ENCODE assay signal across 8 cellular contexts in genomic region chr14:101791919-101792572, GRCh38. TPM values are rescaled to one million over a fixed set of nuclear protein-coding genes. Genes with fewer than 3 reads are reported as not detected.
A peak's percentile ranks its signal among the peaks of the same experiment; 100 is the strongest.
DNase-seq lines count a peak whose midpoint lies in the region; ATAC-seq and TF ChIP-seq lines count a peak whose summit lies in the region.

No MANE protein-coding gene starts in this region.

- no peak for DNase-seq in activated naive CD4-positive, alpha-beta T cell treated with anti-CD3 and anti-CD28 coated beads for 36 hours
- no peak for DNase-seq in activated naive CD4-positive, alpha-beta T cell treated with anti-CD3 and anti-CD28 coated beads, Interleukin-2, amount 50 U/mL, for 16 hours
- no peak for DNase-seq in T-helper 17 cell
- DNase-seq in foreskin keratinocyte = peak in 1 of 2 donors; percentile 30
- DNase-seq in stimulated activated naive B cell treated with anti-CD40 and anti-IgM and Interleukin-4, amounts not matched to agents 10 μg/mL and 1 μg/mL and 100 μg/mL, for 72 hours = no peak
- DNase-seq in NCI-H1436 (lab: John Stamatoyannopoulos, UW) = no peak
- no peak for DNase-seq in activated CD8-positive, alpha-beta memory T cell treated with anti-CD3 and anti-CD28 coated beads, Interleukin-2, amount 50 U/mL, for 48 hours

- no peaks in the 10 kb centered on the region for H3K27me3 Mint-ChIP-seq in activated naive CD4-positive, alpha-beta T cell treated with anti-CD3 and anti-CD28 coated beads for 36 hours (ENCODE audit: low read depth)
- no peaks in the 10 kb centered on the region for H3K27me3 Mint-ChIP-seq in T-helper 17 cell
- H3K27me3 Mint-ChIP-seq in stimulated activated naive B cell treated with anti-CD40 and anti-IgM and Interleukin-4, amounts not matched to agents 10 μg/mL and 1 μg/mL and 100 μg/mL, for 72 hours = no peaks in the 10 kb centered on the region

- no peaks in the 10 kb centered on the region for H3K4me1 ChIP-seq in foreskin keratinocyte

- H3K27ac Mint-ChIP-seq in activated naive CD4-positive, alpha-beta T cell treated with anti-CD3 and anti-CD28 coated beads for 36 hours = peak overlapping the region; percentile 53
- H3K27ac Mint-ChIP-seq in T-helper 17 cell = peak overlapping the region; percentile 99
- H3K27ac Mint-ChIP-seq in stimulated activated naive B cell treated with anti-CD40 and anti-IgM and Interleukin-4, amounts not matched to agents 10 μg/mL and 1 μg/mL and 100 μg/mL, for 72 hours = peak overlapping the region; percentile 4

- no peak for TF ChIP-seq CTCF in foreskin keratinocyte (conservative IDR thresholded peaks at IDR 0.05)

- CTCF ChIA-PET in activated naive CD4-positive, alpha-beta T cell treated with anti-CD3 and anti-CD28 coated beads for 36 hours (lab: Charles Lee) = interaction anchor here (0.7 to 1.2 kb wide), 4 partner anchors 21 to 85 kb away, joined by 3 to 8 read pairs (median 6); no protein-coding TSS in a partner anchor

- peak overlapping the region; percentile 71 for H3K27ac ChIP-seq in foreskin keratinocyte

- H3K36me3 Mint-ChIP-seq in activated naive CD4-positive, alpha-beta T cell treated with anti-CD3 and anti-CD28 coated beads for 36 hours (ENCODE audit: low read depth) = peaks cover 14% of the 10 kb centered on the region
- H3K36me3 Mint-ChIP-seq in T-helper 17 cell (ENCODE audit: low read depth) = peaks cover 8% of the 10 kb centered on the region
- peaks cover 22 to 24% of the 10 kb centered on the region in 2 donors for H3K36me3 Mint-ChIP-seq in stimulated activated naive B cell treated with anti-CD40 and anti-IgM and Interleukin-4, amounts not matched to agents 10 μg/mL and 1 μg/mL and 100 μg/mL, for 72 hours

- intact Hi-C loops in activated naive CD4-positive, alpha-beta T cell treated with anti-CD3 and anti-CD28 coated beads for 36 hours (cut with micrococcal nuclease) = loop anchor here (1.0 kb wide), 2 partner anchors 17 to 32 kb away; no protein-coding TSS in a partner anchor

- H3K4me1 Mint-ChIP-seq in activated naive CD4-positive, alpha-beta T cell treated with anti-CD3 and anti-CD28 coated beads for 36 hours (ENCODE audit: low read depth) = peaks cover 29% of the 10 kb centered on the region
- peaks cover 27% of the 10 kb centered on the region for H3K4me1 Mint-ChIP-seq in T-helper 17 cell
- peaks cover 15 to 27% of the 10 kb centered on the region in 2 donors for H3K4me1 Mint-ChIP-seq in stimulated activated naive B cell treated with anti-CD40 and anti-IgM and Interleukin-4, amounts not matched to agents 10 μg/mL and 1 μg/mL and 100 μg/mL, for 72 hours

- H3K27me3 ChIP-seq in foreskin keratinocyte = no peaks in the 10 kb centered on the region

- no peak overlapping the region for H3K4me3 Mint-ChIP-seq in activated naive CD4-positive, alpha-beta T cell treated with anti-CD3 and anti-CD28 coated beads for 36 hours
- peak overlapping the region; percentile 86 for H3K4me3 Mint-ChIP-seq in T-helper 17 cell
- peak overlapping the region; percentile 59 to 61 for H3K4me3 Mint-ChIP-seq in stimulated activated naive B cell treated with anti-CD40 and anti-IgM and Interleukin-4, amounts not matched to agents 10 μg/mL and 1 μg/mL and 100 μg/mL, for 72 hours

- ATAC-seq in T-helper 17 cell (peak; percentile 76), foreskin keratinocyte (peak; percentile 27), HG02588 (IDR thresholded peaks at IDR 0.05; ENCODE audit: unreplicated experiment) (no peak)
- ATAC-seq in stimulated activated naive B cell treated with anti-CD40 and anti-IgM and Interleukin-4, amounts not matched to agents 10 μg/mL and 1 μg/mL and 100 μg/mL, for 72 hours (replicated peaks) = peak in 1 of 2 donors; percentile 36

- peaks cover 7% of the 10 kb centered on the region for H3K9me3 Mint-ChIP-seq in activated naive CD4-positive, alpha-beta T cell treated with anti-CD3 and anti-CD28 coated beads for 36 hours
- peaks cover 4 to 9% of the 10 kb centered on the region in 2 donors for H3K9me3 Mint-ChIP-seq in stimulated activated naive B cell treated with anti-CD40 and anti-IgM and Interleukin-4, amounts not matched to agents 10 μg/mL and 1 μg/mL and 100 μg/mL, for 72 hours

- no peaks in the 10 kb centered on the region for H3K9me3 ChIP-seq in T-helper 17 cell (ENCODE audit: control insufficient read depth, low read length, poor library complexity, severe bottlenecking)

RNA-seq across cellular contexts. Expression of gene PPP2R5C, which starts 30.5 kb away (rescaled TPM):
- 100 to 1,000 TPM; 280 to 294 TPM for total RNA-seq in activated naive CD4-positive, alpha-beta T cell treated with anti-CD3 and anti-CD28 coated beads for 36 hours
- total RNA-seq in T-helper 17 cell (100 to 1,000 TPM; 516 to 530 TPM), foreskin keratinocyte (74.5 and 77.0 TPM in 2 replicates)
- 51.8 and 54.7 TPM in 2 replicates for polyA plus RNA-seq in foreskin keratinocyte

Comparison
In these comparisons a context has a peak if more than half of its experiments do, and no peak if none do; other contexts are left out.
1. H3K27ac Mint-ChIP-seq: peak in every context shown above with its lines; median percentile 99 in T-helper 17 cell; 53 in activated naive CD4-positive, alpha-beta T cell treated with anti-CD3 and anti-CD28 coated beads for 36 hours; 4 in stimulated activated naive B cell treated with anti-CD40 and anti-IgM and Interleukin-4, amounts not matched to agents 10 μg/mL and 1 μg/mL and 100 μg/mL, for 72 hours.